ENCODE assay signal across 8 cellular contexts in genomic region chr2:210663574-210663973, GRCh38.
DNase-seq lines count a peak whose midpoint lies in the region; ATAC-seq lines count a peak whose summit lies in the region.

No MANE protein-coding gene starts in this region.

- no peak for ATAC-seq in GM18511 (IDR thresholded peaks at IDR 0.05; ENCODE audit: unreplicated experiment)
- no peak for ATAC-seq in esophagus mucosa

- DNase-seq in AG20443 (ENCODE audit: low spot score) (peak; percentile 30), HuH-7 (ENCODE audit: low spot score) (peak; percentile 34), SK-N-MC (ENCODE audit: low read depth, low spot score) (peak; percentile 60), iPS DF 4.7 (ENCODE audit: extremely low read depth, low spot score) (peak; percentile 9), dermis blood vessel endothelial cell (no peak), DMS79 (lab: John Stamatoyannopoulos, UW) (no peak)

- no peak overlapping the region for H3K27ac ChIP-seq in SK-N-MC

- H3K4me3 ChIP-seq in SK-N-MC: no peak overlapping the region

- H3K9me3 ChIP-seq in SK-N-MC (ENCODE audit: low read depth, low read length): peaks cover 3% of the 10 kb centered on the region; the same call in 1 of the 2 replicates

- no peak overlapping the region for H3K9ac ChIP-seq in SK-N-MC (ENCODE audit: insufficient read length)

- no peaks in the 10 kb centered on the region for H3K36me3 ChIP-seq in SK-N-MC (ENCODE audit: insufficient read depth, low read length)

Comparison
In these comparisons a context has a peak if more than half of its experiments do, and no peak if none do; other contexts are left out.
1. DNase-seq: peak in AG20443 (single experiment), HuH-7 (single experiment), SK-N-MC (single experiment) and iPS DF 4.7 (single experiment); none in dermis blood vessel endothelial cell (single experiment) and DMS79 (single experiment).